ENCODE assay signal across 8 cellular contexts in the genomic region with DNA sequence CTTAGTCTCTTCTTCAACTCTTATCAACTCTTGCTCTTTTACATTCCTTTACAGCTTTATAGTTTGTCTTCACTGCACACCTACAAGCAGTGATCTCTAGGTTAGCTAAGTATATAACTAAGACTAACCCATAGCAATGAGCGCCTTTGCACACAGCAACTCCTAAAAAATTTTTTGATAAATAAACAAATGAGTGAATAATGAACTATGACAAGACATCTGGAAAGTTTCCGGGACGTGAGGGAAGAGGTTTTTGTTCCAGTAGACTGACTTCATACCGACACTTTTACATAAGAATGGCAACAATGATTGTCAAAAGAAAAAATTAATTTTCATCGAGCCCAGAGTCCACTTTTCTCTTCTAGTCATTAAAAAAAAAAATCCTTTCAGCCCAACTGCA.
A peak's percentile ranks its signal among the peaks of the same experiment; 100 is the strongest.
DNase-seq lines count a peak whose midpoint lies in the region; ATAC-seq and TF ChIP-seq lines count a peak whose summit lies in the region.

No MANE protein-coding gene starts in this region.

- intact Hi-C loops in activated CD4-positive, alpha-beta T cell treated with anti-CD3 and anti-CD28 coated beads, Interleukin-2, amount 10 ng/mL, durations not matched to agents 24 days and 14 days (cut with micrococcal nuclease) = loop anchor here (1.0 to 5.0 kb wide), 6 partner anchors 11 to 211 kb away; partner anchors contain the start of genes KBTBD6, SLC25A15 and WBP4

- H3K4me3 Mint-ChIP-seq in activated CD4-positive, alpha-beta T cell treated with anti-CD3 and anti-CD28 coated beads, Interleukin-2, amount 10 ng/mL, durations not matched to agents 24 days and 14 days = peak overlapping the region; percentile 95

- ATAC-seq in thoracic aorta (ENCODE audit: insufficient number of reproducible peaks, low FRiP score, low read depth) (no peak), HG02938 (IDR thresholded peaks at IDR 0.05; ENCODE audit: unreplicated experiment) (no peak), HG02973 (IDR thresholded peaks at IDR 0.05; ENCODE audit: unreplicated experiment) (no peak), GM21717 (IDR thresholded peaks at IDR 0.05; ENCODE audit: unreplicated experiment) (no peak)

- H3K36me3 ChIP-seq in thoracic aorta = no peaks in the 10 kb centered on the region

- H3K9me3 Mint-ChIP-seq in activated CD4-positive, alpha-beta T cell treated with anti-CD3 and anti-CD28 coated beads, Interleukin-2, amount 10 ng/mL, durations not matched to agents 24 days and 14 days = no peaks in the 10 kb centered on the region

- peaks cover 9% of the 10 kb centered on the region for H3K36me3 Mint-ChIP-seq in activated CD4-positive, alpha-beta T cell treated with anti-CD3 and anti-CD28 coated beads, Interleukin-2, amount 10 ng/mL, durations not matched to agents 24 days and 14 days (ENCODE audit: low read depth)

- peak overlapping the region; percentile 93 for H3K27ac Mint-ChIP-seq in activated CD4-positive, alpha-beta T cell treated with anti-CD3 and anti-CD28 coated beads, Interleukin-2, amount 10 ng/mL, durations not matched to agents 24 days and 14 days

- H3K27me3 ChIP-seq in thoracic aorta (replicated peaks; ENCODE audit: insufficient read depth) = no peaks in the 10 kb centered on the region

- H3K4me1 Mint-ChIP-seq in activated CD4-positive, alpha-beta T cell treated with anti-CD3 and anti-CD28 coated beads, Interleukin-2, amount 10 ng/mL, durations not matched to agents 24 days and 14 days = peaks cover 20% of the 10 kb centered on the region

- H3K4me3 ChIP-seq in thoracic aorta = peak overlapping the region; percentile 73

- no peaks in the 10 kb centered on the region for H3K9me3 ChIP-seq in thoracic aorta

- H3K27me3 Mint-ChIP-seq in activated CD4-positive, alpha-beta T cell treated with anti-CD3 and anti-CD28 coated beads, Interleukin-2, amount 10 ng/mL, durations not matched to agents 24 days and 14 days = no peaks in the 10 kb centered on the region

- H3K27ac ChIP-seq in thoracic aorta = peak overlapping the region; percentile 74 to 86

- DNase-seq in activated CD4-positive, alpha-beta T cell treated with anti-CD3 and anti-CD28 coated beads, Interleukin-2, amount 10 ng/mL, durations not matched to agents 24 days and 14 days = no peak
- DNase-seq in activated CD4-positive, alpha-beta T cell treated with anti-CD3 and anti-CD28 coated beads for 48 hours = no peak
- DNase-seq in amniotic epithelial cell (ENCODE audit: low read depth) (peak; percentile 11), kidney tubule cell (ENCODE audit: low spot score) (peak; percentile 45), thoracic aorta (ENCODE audit: low spot score) (no peak)

- no peak for TF ChIP-seq CTCF in thoracic aorta (IDR thresholded peaks at IDR 0.05)

- H3K4me1 ChIP-seq in thoracic aorta (ENCODE audit: control insufficient read depth in 1 of 2, low read depth in 2 of 2) = peaks cover 4 to 19% of the 10 kb centered on the region in 2 donors

Comparison
In these comparisons a context has a peak if more than half of its experiments do, and no peak if none do; other contexts are left out.
1. DNase-seq: peak in amniotic epithelial cell (single experiment) and kidney tubule cell (single experiment); none in activated CD4-positive, alpha-beta T cell treated with anti-CD3 and anti-CD28 coated beads, Interleukin-2, amount 10 ng/mL, durations not matched to agents 24 days and 14 days (single experiment), activated CD4-positive, alpha-beta T cell treated with anti-CD3 and anti-CD28 coated beads for 48 hours (single experiment) and thoracic aorta (single experiment).